In the genomic region with DNA sequence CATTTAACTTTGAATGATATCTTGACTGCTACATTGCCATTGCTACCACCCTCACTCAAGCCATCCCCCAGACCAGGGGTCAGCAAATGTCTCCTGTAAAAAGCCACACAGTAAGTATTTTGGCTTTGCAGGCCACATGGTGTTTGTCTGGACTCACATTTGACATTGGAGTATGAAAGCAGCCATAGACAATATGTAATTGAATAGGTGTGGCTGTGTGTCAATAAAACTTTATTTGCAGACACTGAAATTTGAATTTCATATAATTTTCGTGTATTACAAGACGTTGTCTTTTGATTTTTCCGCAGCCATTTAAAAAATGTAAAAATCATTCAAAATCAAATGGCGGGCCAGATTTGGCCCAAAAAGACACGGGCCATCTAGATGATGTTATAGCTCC, we compare ENCODE assay signal across 10 cellular contexts. TPM values are rescaled to one million over a fixed set of nuclear protein-coding genes. Genes with fewer than 3 reads are reported as not detected.
"Had no signal": no experiment of that assay in that cellular context is flagged by ENCODE, and none has a peak within 500 bp of the region (broad histone marks: within the 10 kb centered on the region; RNA-seq: fewer than 3 reads in every experiment).

No MANE protein-coding gene starts in this region.

- H3K4me3 ChIP-seq: GM23338, HAP-1 had no signal

- H3K9ac ChIP-seq: KMS-11 had no signal

- H2AFZ ChIP-seq: GM23338 had no signal

- H3K4me2 ChIP-seq: GM23338, KMS-11 had no signal

- H3K27ac ChIP-seq: KMS-11 had no signal

- H3K4me1 ChIP-seq: HAP-1 had no signal

- DNase-seq: H7, HFFc6, IMR-90, KBM-7 had no signal

- H3K9me3 ChIP-seq: HAP-1 had no signal

- ATAC-seq: GM23338, HCT116 had no signal

- H3K36me3 ChIP-seq: HAP-1 had no signal

RNA-seq across cellular contexts. Expression of a gene that starts 36.3 kb away (rescaled TPM):
- total RNA-seq: H4, H7, HFFc6, HT-29, IMR-90 had no signal
- polyA plus RNA-seq: IMR-90 had no signal
